9 cellular contexts compared by ENCODE assay signal in the genomic region with DNA sequence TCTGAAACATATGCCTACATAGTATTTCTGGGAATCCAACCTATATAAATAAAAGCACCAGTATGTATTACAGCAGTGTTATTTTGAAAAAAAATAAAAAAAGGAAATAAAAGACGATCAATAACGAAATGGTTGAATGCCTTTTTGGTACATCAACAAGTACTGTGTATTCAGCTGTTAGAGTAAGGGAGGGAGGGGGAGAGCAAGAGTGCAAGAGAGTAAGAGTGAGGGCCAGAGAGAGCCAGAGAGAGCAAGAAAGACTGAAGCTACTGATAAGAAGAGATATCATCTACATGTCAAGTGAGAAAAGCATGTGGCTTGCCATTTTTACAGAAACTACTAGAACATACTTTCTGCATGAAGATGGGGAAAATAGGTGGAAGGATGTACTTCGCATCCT. TPM values are rescaled to one million over a fixed set of nuclear protein-coding genes. Genes with fewer than 3 reads are reported as not detected.
DNase-seq lines count a peak whose midpoint lies in the region; ATAC-seq and TF ChIP-seq lines count a peak whose summit lies in the region.
"Had no signal": no experiment of that assay in that cellular context is flagged by ENCODE, and none has a peak within 500 bp of the region (broad histone marks: within the 10 kb centered on the region; RNA-seq: fewer than 3 reads in every experiment).

No MANE protein-coding gene starts in this region.

- CTCF ChIA-PET in GM10248 (lab: Yijun Ruan, JAX): no interaction called here

- DNase-seq in COLO668 (lab: John Stamatoyannopoulos, UW; ENCODE audit: unreplicated experiment) (peak; percentile 8), HL-60 (ENCODE audit: low read depth in 1 of 2, low spot score in 1 of 2) (no peak), SHP77 (lab: John Stamatoyannopoulos, UW) (peak; percentile 4 to 19), glutamatergic neuron (no peak), GM03348 (ENCODE audit: low spot score) (no peak), GM10248 (ENCODE audit: extremely low spot score) (no peak)

- TF ChIP-seq CTCF in HL-60 (IDR thresholded peaks at IDR 0.05; ENCODE audit: insufficient read depth, low read length) (no peak), glutamatergic neuron (IDR thresholded peaks at IDR 0.05; ENCODE audit: partially characterized antibody, unreplicated experiment) (no peak), GM10248 (IDR thresholded peaks at IDR 0.05; ENCODE audit: control extremely low read depth, extremely low read depth, low read depth, missing control alignments) (no peak)

- no peaks in the 10 kb centered on the region for H3K27me3 ChIP-seq in HL-60 (ENCODE audit: insufficient read depth, poor library complexity, severe bottlenecking)

- peak overlapping the region; percentile 63 for H3K4me3 ChIP-seq in HL-60 (replicated peaks; ENCODE audit: insufficient read depth, low read length)

- H3K4me3 Mint-ChIP-seq in glutamatergic neuron (ENCODE audit: unreplicated experiment): peak overlapping the region; percentile 84

- no peak overlapping the region for H3K27ac ChIP-seq in HL-60 (replicated peaks)
- H3K27ac ChIP-seq: skin epidermis had no signal

- peaks cover 3% of the 10 kb centered on the region for H3K9me3 Mint-ChIP-seq in glutamatergic neuron (ENCODE audit: unreplicated experiment)

- H3K36me3 Mint-ChIP-seq in glutamatergic neuron (ENCODE audit: unreplicated experiment): no peaks in the 10 kb centered on the region

- H3K4me1 Mint-ChIP-seq in glutamatergic neuron (ENCODE audit: low read depth, unreplicated experiment): peaks cover 4% of the 10 kb centered on the region

- POLR2A ChIA-PET in GM10248 (lab: Yijun Ruan, JAX): no interaction called here

- peaks cover 1% of the 10 kb centered on the region for H3K27me3 Mint-ChIP-seq in glutamatergic neuron (ENCODE audit: unreplicated experiment)

- H3K27ac Mint-ChIP-seq in glutamatergic neuron (ENCODE audit: unreplicated experiment): no peak overlapping the region

- ATAC-seq in HG03095 (IDR thresholded peaks at IDR 0.05; ENCODE audit: unreplicated experiment) (no peak), GM18858 (IDR thresholded peaks at IDR 0.05; ENCODE audit: unreplicated experiment) (no peak)

RNA-seq across cellular contexts. Expression of a gene that starts 1.8 kb away (rescaled TPM):
- 5.5 TPM for total RNA-seq in glutamatergic neuron (ENCODE audit: unreplicated experiment)

Comparison
In these comparisons a context has a peak if more than half of its experiments do, and no peak if none do; other contexts are left out.
1. DNase-seq: peak in COLO668 (single experiment) and SHP77 (2 of 2); none in HL-60 (0 of 2), glutamatergic neuron (single experiment), GM03348 (single experiment) and GM10248 (single experiment).